In the genomic region with DNA sequence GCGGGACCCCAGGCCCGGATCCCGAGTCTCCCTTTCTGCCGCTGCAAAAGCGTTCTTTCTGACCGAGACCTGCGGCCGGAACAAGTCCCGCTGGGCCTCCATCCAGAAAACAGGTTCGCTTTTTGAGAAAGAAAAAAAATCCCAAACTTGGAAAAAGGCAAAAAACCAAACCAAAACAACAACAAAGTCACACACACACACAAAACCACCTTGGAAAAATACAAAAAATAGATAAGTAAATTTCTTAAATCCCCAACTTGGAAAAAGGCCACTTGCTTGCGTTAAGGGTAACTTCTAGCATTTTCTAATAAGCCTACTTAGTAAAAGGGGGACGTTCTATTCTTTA, we compare ENCODE assay signal across 8 cellular contexts. TPM values are rescaled to one million over a fixed set of nuclear protein-coding genes. Genes with fewer than 3 reads are reported as not detected.
DNase-seq lines count a peak whose midpoint lies in the region; ATAC-seq and TF ChIP-seq lines count a peak whose summit lies in the region.

No MANE protein-coding gene starts in this region.

- POLR2A ChIA-PET in BJ (lab: Charles Lee): no interaction called here

- DNase-seq in BJ (ENCODE audit: low read depth) (no peak), left lobe of liver (ENCODE audit: low spot score) (no peak)
- no peak for DNase-seq in natural killer cell treated with Interleukin-12 subunit alpha and Interleukin-12 subunit beta and Interleukin-15 and Interleukin-18, amount 100 ng/mL, for 72 hours (ENCODE audit: low spot score)

- H3K4me1 ChIP-seq in Loucy (ENCODE audit: insufficient read depth, low read length, poor library complexity, severe bottlenecking) (peaks cover 32% of the 10 kb centered on the region), duodenal mucosa (ENCODE audit: control insufficient read depth in 1 of 2, insufficient read depth in 2 of 2, low read length in 2 of 2) (peaks cover 6 to 10% of the 10 kb centered on the region in 2 donors)

- H3K4me3 Mint-ChIP-seq in natural killer cell treated with Interleukin-12 subunit alpha and Interleukin-12 subunit beta and Interleukin-15 and Interleukin-18, amount 100 ng/mL, for 72 hours: peak overlapping the region; percentile 76

- H3K9ac ChIP-seq in Loucy (ENCODE audit: low read depth, low read length, poor library complexity, severe bottlenecking): peak overlapping the region; percentile 47
- H3K9ac ChIP-seq in duodenal mucosa (ENCODE audit: low read depth in 1 of 2, low read length in 2 of 2): no peak overlapping the region

- TF ChIP-seq CTCF in BJ (IDR thresholded peaks at IDR 0.05; ENCODE audit: insufficient read depth, low read depth, low read length) (no peak), Loucy (conservative IDR thresholded peaks at IDR 0.05; ENCODE audit: low read length) (no peak)

- H3K4me1 Mint-ChIP-seq in natural killer cell treated with Interleukin-12 subunit alpha and Interleukin-12 subunit beta and Interleukin-15 and Interleukin-18, amount 100 ng/mL, for 72 hours (ENCODE audit: low read depth in 2 of 2): peaks cover 12 to 19% of the 10 kb centered on the region in 2 donors

- H4K20me1 ChIP-seq in Loucy (ENCODE audit: insufficient read depth, low read length, poor library complexity, severe bottlenecking): no peaks in the 10 kb centered on the region

- H3F3A ChIP-seq in Loucy (ENCODE audit: low read depth): peaks cover 5% of the 10 kb centered on the region; the same call in 1 of the 2 replicates

- no peak for ATAC-seq in natural killer cell treated with Interleukin-12 subunit alpha and Interleukin-12 subunit beta and Interleukin-15 and Interleukin-18, amount 100 ng/mL, for 72 hours
- ATAC-seq in HG03432 (IDR thresholded peaks at IDR 0.05; ENCODE audit: unreplicated experiment) (no peak), HG03521 (IDR thresholded peaks at IDR 0.05; ENCODE audit: unreplicated experiment) (no peak), HG03045 (IDR thresholded peaks at IDR 0.05; ENCODE audit: unreplicated experiment) (no peak), left lobe of liver (no peak)

- H3K27me3 ChIP-seq in BJ (ENCODE audit: control insufficient read depth, insufficient read depth, low read length) (no peaks in the 10 kb centered on the region), Loucy (ENCODE audit: insufficient read depth, low read length, poor library complexity, severe bottlenecking) (peaks cover 18% of the 10 kb centered on the region), duodenal mucosa (ENCODE audit: control insufficient read depth in 1 of 2, insufficient read depth in 2 of 2, low read length in 2 of 2) (peaks cover 0 to 8% of the 10 kb centered on the region in 2 donors)

- peaks cover 0 to 2% of the 10 kb centered on the region in 2 donors for H3K27me3 Mint-ChIP-seq in natural killer cell treated with Interleukin-12 subunit alpha and Interleukin-12 subunit beta and Interleukin-15 and Interleukin-18, amount 100 ng/mL, for 72 hours

- H3K36me3 ChIP-seq in BJ (ENCODE audit: control insufficient read depth, insufficient read depth, low read length) (no peaks in the 10 kb centered on the region), Loucy (ENCODE audit: insufficient read depth, low read length) (no peaks in the 10 kb centered on the region), duodenal mucosa (ENCODE audit: control insufficient read depth in 1 of 2, insufficient read depth in 2 of 2, low read length in 2 of 2) (no peaks in the 10 kb centered on the region)

- no peaks in the 10 kb centered on the region for H3K9me2 ChIP-seq in Loucy (replicated peaks; ENCODE audit: low read depth, low read length)

- H3K79me2 ChIP-seq in Loucy (ENCODE audit: insufficient read depth, low read length): 0 out of 2 replicates have a peak, but pooled peaks cover 4% of the 10 kb centered on the region

- H3K4me2 ChIP-seq in Loucy (ENCODE audit: low read depth, low read length, poor library complexity, severe bottlenecking): peak overlapping the region; percentile 83

- no peaks in the 10 kb centered on the region for H3K9me3 Mint-ChIP-seq in natural killer cell treated with Interleukin-12 subunit alpha and Interleukin-12 subunit beta and Interleukin-15 and Interleukin-18, amount 100 ng/mL, for 72 hours

- H3K4me3 ChIP-seq in BJ (ENCODE audit: low read depth, low read length) (peak overlapping the region; percentile 73), Loucy (ENCODE audit: low read length, poor library complexity, severe bottlenecking) (peak overlapping the region; percentile 97), duodenal mucosa (ENCODE audit: low read depth in 1 of 2, low read length in 2 of 2) (peak overlapping the region; percentile 44 to 80)

- CTCF ChIA-PET in BJ (lab: Yijun Ruan, JAX): no interaction called here

- H2AFZ ChIP-seq in Loucy (ENCODE audit: low read length): peak overlapping the region; percentile 51; the same call in 1 of the 2 replicates

- no peaks in the 10 kb centered on the region for H3K9me3 ChIP-seq in Loucy (ENCODE audit: insufficient read depth, low read depth, low read length)
- no peaks in the 10 kb centered on the region for H3K9me3 ChIP-seq in duodenal mucosa (ENCODE audit: control insufficient read depth in 1 of 2, low read length in 2 of 2)

- H3K27ac Mint-ChIP-seq in natural killer cell treated with Interleukin-12 subunit alpha and Interleukin-12 subunit beta and Interleukin-15 and Interleukin-18, amount 100 ng/mL, for 72 hours: no peak overlapping the region

- no peak overlapping the region for H3K27ac ChIP-seq in duodenal mucosa (ENCODE audit: low read depth, low read length)

- no peaks in the 10 kb centered on the region for H3K36me3 Mint-ChIP-seq in natural killer cell treated with Interleukin-12 subunit alpha and Interleukin-12 subunit beta and Interleukin-15 and Interleukin-18, amount 100 ng/mL, for 72 hours

RNA-seq across cellular contexts. Expression of a gene that starts 0.2 kb away (rescaled TPM):
- polyA plus RNA-seq in BJ (2011; rRNA removed): 11.5 and 11.7 TPM in 2 replicates
- 4.7 and 6.1 TPM in 2 replicates for polyA minus RNA-seq in BJ (2011; rRNA and poly(A)+ RNA removed)
- total RNA-seq in natural killer cell treated with Interleukin-12 subunit alpha and Interleukin-12 subunit beta and Interleukin-15 and Interleukin-18, amount 100 ng/mL, for 72 hours: 10 to 100 TPM in 1 of 2 donors, 1 to 10 TPM in 1; 9.9 to 10.4 TPM
- total RNA-seq in left lobe of liver: 0.50 TPM

RNA-seq across cellular contexts. Expression of a gene that starts 52.6 kb away (rescaled TPM):
- polyA plus RNA-seq in BJ (2011; rRNA removed): not detected in 2 replicates
- not detected in 2 replicates for polyA minus RNA-seq in BJ (2011; rRNA and poly(A)+ RNA removed)
- total RNA-seq in natural killer cell treated with Interleukin-12 subunit alpha and Interleukin-12 subunit beta and Interleukin-15 and Interleukin-18, amount 100 ng/mL, for 72 hours: not detected
- not detected for total RNA-seq in left lobe of liver
